In the genomic region with DNA sequence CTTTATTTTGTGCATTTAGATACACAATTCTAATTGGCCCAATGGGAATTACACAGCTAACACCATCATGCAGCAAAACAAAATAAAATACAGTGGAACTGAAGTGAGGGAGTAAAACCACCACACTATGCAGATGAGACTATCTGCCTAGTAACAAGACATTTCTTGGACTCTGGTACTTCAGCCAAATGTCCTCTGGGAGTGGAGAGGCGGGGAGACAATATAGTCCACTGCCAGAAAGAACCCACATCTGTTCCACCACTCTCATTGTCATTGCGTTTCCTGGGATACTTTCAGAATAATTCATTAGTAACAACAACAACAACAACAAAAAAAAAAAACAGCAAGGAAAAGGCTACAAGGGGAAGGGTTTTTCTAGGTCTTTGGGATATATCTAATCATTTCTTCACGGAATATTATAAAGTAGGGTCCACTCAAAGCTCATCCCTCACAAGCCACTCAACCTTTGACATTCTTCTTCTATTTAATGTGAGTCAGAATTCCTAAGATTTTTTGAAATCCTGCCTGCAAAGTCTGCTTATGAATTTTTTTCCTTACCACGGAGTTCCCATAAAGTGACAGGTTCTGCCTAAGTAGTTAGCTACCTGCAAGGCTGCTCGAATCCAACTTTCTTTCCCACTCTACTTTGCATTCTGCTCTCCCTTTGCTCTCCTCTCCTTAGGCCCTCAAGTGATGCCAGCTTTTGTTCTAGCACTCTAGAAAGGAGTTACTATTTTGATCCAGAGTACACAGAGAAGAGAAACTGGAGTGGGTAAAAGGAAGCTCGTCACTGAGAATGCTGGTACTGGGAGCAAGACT, we compare ENCODE assay signal across 1 cellular context.
TF ChIP-seq lines count a peak whose summit lies in the region.

No MANE protein-coding gene starts in this region.

TF ChIP-seq in HepG2, 621 proteins besides CTCF, POLR2A, EP300 and RAD21 (continued from another document):
- TF ChIP-seq, protein P1, sequence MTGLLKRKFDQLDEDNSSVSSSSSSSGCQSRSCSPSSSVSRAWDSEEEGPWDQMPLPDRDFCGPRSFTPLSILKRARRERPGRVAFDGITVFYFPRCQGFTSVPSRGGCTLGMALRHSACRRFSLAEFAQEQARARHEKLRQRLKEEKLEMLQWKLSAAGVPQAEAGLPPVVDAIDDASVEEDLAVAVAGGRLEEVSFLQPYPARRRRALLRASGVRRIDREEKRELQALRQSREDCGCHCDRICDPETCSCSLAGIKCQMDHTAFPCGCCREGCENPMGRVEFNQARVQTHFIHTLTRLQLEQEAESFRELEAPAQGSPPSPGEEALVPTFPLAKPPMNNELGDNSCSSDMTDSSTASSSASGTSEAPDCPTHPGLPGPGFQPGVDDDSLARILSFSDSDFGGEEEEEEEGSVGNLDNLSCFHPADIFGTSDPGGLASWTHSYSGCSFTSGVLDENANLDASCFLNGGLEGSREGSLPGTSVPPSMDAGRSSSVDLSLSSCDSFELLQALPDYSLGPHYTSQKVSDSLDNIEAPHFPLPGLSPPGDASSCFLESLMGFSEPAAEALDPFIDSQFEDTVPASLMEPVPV (CRISPR knock-in tag; IDR thresholded peaks at IDR 0.05): no peak
- no peak for TF ChIP-seq DR1 (CRISPR knock-in tag; IDR thresholded peaks at IDR 0.05)
- no peak for TF ChIP-seq SALL2 (CRISPR knock-in tag; IDR thresholded peaks at IDR 0.05)
- no peak for TF ChIP-seq TBX3 (IDR thresholded peaks at IDR 0.05; ENCODE audit: borderline replicate concordance)
- no peak for TF ChIP-seq GTF2F1 (IDR thresholded peaks at IDR 0.05; ENCODE audit: low read length)
- TF ChIP-seq SP5 (CRISPR knock-in tag; IDR thresholded peaks at IDR 0.05; ENCODE audit: borderline replicate concordance, low read depth): no peak
- no peak for TF ChIP-seq ZBTB1 (CRISPR knock-in tag; IDR thresholded peaks at IDR 0.05; ENCODE audit: borderline replicate concordance)
- no peak for TF ChIP-seq CCDC6 (CRISPR knock-in tag; IDR thresholded peaks at IDR 0.05)
- no peak for TF ChIP-seq MXI1 (IDR thresholded peaks at IDR 0.05; ENCODE audit: borderline replicate concordance, low read depth, low read length)
TF ChIP-seq in HepG2: peak in this region for 0.
